In the genomic region with DNA sequence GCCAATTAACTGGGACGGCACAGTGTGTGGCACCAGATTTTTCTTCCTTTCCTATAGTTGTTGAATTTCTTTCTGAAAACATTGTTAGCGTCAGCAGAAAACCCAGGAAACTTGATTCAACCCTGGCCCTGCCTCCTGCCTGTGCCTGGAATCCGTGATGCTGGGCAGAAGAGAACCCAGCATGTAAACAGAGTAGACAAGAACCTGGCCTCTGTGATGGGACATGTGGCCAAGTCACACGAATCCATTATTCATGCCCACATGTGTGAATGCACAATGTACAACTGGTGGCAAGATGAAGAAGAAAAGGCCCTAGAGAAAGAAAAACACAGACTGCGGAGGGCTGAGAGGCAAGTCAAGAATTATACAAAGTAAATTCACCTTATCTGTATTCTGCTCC, we compare ENCODE assay signal across 22 cellular contexts.
DNase-seq lines count a peak whose midpoint lies in the region; ATAC-seq and TF ChIP-seq lines count a peak whose summit lies in the region.
"Had no signal": no experiment of that assay in that cellular context is flagged by ENCODE, and none has a peak within 500 bp of the region (broad histone marks: within the 10 kb centered on the region; RNA-seq: fewer than 3 reads in every experiment).

No MANE protein-coding gene starts in this region.

- peak overlapping the region; percentile 21 for H3K27ac ChIP-seq in cingulate gyrus (ENCODE audit: low read depth, low read length)
- H3K27ac ChIP-seq: BLaER1 had no signal

- TF ChIP-seq CTCF in brain (conservative IDR thresholded peaks at IDR 0.05) = no peak
- TF ChIP-seq CTCF in lower leg skin (IDR thresholded peaks at IDR 0.05) = no peak

- no peaks in the 10 kb centered on the region for H3K36me3 Mint-ChIP-seq in brain
- H3K36me3 Mint-ChIP-seq: CD14-positive monocyte; CD4-positive, CD25-positive, alpha-beta regulatory T cell had no signal

- 81 to 85% methylated on average over 5 of the region's 5 CpGs for WGBS in lower leg skin, 2 donors

- no peaks in the 10 kb centered on the region for H3K9me3 Mint-ChIP-seq in brain
- H3K9me3 Mint-ChIP-seq: CD14-positive monocyte; CD4-positive, alpha-beta memory T cell; CD8-positive, alpha-beta memory T cell had no signal

- ATAC-seq in HG02884 (IDR thresholded peaks at IDR 0.05; ENCODE audit: unreplicated experiment) = no peak

- intact Hi-C loops in lower leg skin (cut with DNase I; ENCODE audit: low total_unique reads) = no loop called here

- H3K4me3 ChIP-seq in lower leg skin (ENCODE audit: low read depth, poor library complexity, severe bottlenecking) = no peak overlapping the region
- H3K4me3 ChIP-seq: BLaER1 had no signal

- no peak for TF ChIP-seq POLR2A in lower leg skin (IDR thresholded peaks at IDR 0.05)

- peaks cover under 1% of the 10 kb centered on the region for H3K27me3 Mint-ChIP-seq in brain
- H3K27me3 Mint-ChIP-seq: CD4-positive, alpha-beta memory T cell had no signal

- no peaks in the 10 kb centered on the region for H3K4me1 Mint-ChIP-seq in brain

- peak overlapping the region in 3 of 5 experiments; percentile 54 to 85 (median 57) for H3K27ac Mint-ChIP-seq in brain
- H3K27ac Mint-ChIP-seq: CD14-positive monocyte; CD4-positive, CD25-positive, alpha-beta regulatory T cell had no signal

- no peak overlapping the region for H3K4me3 Mint-ChIP-seq in brain
- H3K4me3 Mint-ChIP-seq: CD14-positive monocyte; CD4-positive, alpha-beta memory T cell; CD4-positive, CD25-positive, alpha-beta regulatory T cell; CD8-positive, alpha-beta memory T cell had no signal

- DNase-seq in NCI-H446 treated with DMSO at 0.1 percent for 48 hours (lab: John Stamatoyannopoulos, UW) (peak; percentile 13), lower leg skin (ENCODE audit: low spot score in 2 of 2) (no peak), cerebellar nuclear complex (lab: John Stamatoyannopoulos, UW) (no peak)
- DNase-seq: 8988T; ACHN; BE2C; CD4-positive, alpha-beta memory T cell; CD4-positive, CD25-positive, alpha-beta regulatory T cell; CD8-positive, alpha-beta memory T cell; COR-L47; DMS 273 treated with DMSO at 0.1 percent for 48 hours; DMS153; DMS53; DMS79; DND-41; EL; GF-D8 had no signal
